In the genomic region with DNA sequence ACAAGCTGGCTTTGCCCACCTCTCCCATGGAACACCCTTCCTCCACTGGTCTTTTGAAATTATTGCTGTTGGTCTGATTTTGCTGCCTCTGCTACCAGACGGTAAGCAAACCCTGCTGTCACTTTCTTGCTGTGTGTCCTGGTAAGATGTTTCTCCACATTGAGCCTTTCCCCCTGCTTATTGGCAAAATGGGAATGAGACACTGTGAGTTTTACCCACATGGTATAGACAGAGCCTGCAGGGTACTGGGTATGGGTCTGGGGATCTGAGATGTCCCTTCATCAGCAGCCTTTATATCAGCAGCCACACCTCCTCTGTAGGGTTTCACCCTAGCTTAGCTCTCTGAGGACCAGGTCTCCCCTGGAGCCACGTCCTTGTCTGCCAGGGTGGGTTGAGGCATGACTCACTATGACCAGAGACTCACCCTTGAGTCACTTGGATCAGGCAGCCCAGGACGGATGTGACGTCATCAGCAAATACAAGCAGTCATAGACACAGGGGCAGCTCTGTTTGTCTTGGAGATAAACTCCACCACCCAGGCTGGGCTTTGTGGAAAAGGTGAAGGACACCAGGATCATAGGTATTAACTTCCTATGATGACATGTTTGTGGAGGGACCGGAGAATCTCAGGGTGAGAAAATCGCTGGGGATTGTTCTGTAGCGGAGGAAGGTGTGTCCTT, we compare ENCODE assay signal across 1 cellular context.
TF ChIP-seq lines count a peak whose summit lies in the region.

No MANE protein-coding gene starts in this region.

TF ChIP-seq in HepG2, 621 proteins besides CTCF, POLR2A, EP300 and RAD21 (continued from another document and continues in another):
- TF ChIP-seq BATF2 (CRISPR knock-in tag; IDR thresholded peaks at IDR 0.05) (no peak), TGIF2 (CRISPR knock-in tag; IDR thresholded peaks at IDR 0.05) (no peak), NR0B2 (CRISPR knock-in tag; IDR thresholded peaks at IDR 0.05) (no peak), ZNF275 (CRISPR knock-in tag; IDR thresholded peaks at IDR 0.05; ENCODE audit: borderline replicate concordance) (no peak), ZNF205 (CRISPR knock-in tag; IDR thresholded peaks at IDR 0.05) (peak; percentile 47; the same call in 1 of the 2 replicates), YEATS4 (CRISPR knock-in tag; IDR thresholded peaks at IDR 0.05; ENCODE audit: borderline replicate concordance) (peak; percentile 44; the same call in 1 of the 2 replicates), POLR2AphosphoS2 (IDR thresholded peaks at IDR 0.05; ENCODE audit: low read depth, low read length) (0 out of 2 replicates have a peak, but pooled peaks have one; percentile 36), KDM2A (CRISPR knock-in tag; IDR thresholded peaks at IDR 0.05; ENCODE audit: borderline replicate concordance, low read depth) (peak; percentile 58; the same call in 1 of the 2 replicates), ZSCAN20 (CRISPR knock-in tag; IDR thresholded peaks at IDR 0.05; ENCODE audit: borderline replicate concordance) (no peak), ZNF580 (CRISPR knock-in tag; IDR thresholded peaks at IDR 0.05; ENCODE audit: borderline replicate concordance, low read depth) (0 out of 2 replicates have a peak, but pooled peaks have one; percentile 23), ZNF597 (CRISPR knock-in tag; IDR thresholded peaks at IDR 0.05) (no peak), ZFP91 (CRISPR knock-in tag; IDR thresholded peaks at IDR 0.05; ENCODE audit: borderline replicate concordance) (peak; percentile 78), SIX4 (CRISPR knock-in tag; IDR thresholded peaks at IDR 0.05) (peak; percentile 78), SIX1 (CRISPR knock-in tag; IDR thresholded peaks at IDR 0.05; ENCODE audit: borderline replicate concordance) (peak; percentile 89; the same call in 1 of the 2 replicates), SMC3 (IDR thresholded peaks at IDR 0.05; ENCODE audit: low read length) (peak; percentile 0; the same call in 1 of the 2 replicates), CENPT (CRISPR knock-in tag; IDR thresholded peaks at IDR 0.05; ENCODE audit: low read depth) (no peak; the same call in 1 of the 2 replicates)
- TF ChIP-seq, protein P1, sequence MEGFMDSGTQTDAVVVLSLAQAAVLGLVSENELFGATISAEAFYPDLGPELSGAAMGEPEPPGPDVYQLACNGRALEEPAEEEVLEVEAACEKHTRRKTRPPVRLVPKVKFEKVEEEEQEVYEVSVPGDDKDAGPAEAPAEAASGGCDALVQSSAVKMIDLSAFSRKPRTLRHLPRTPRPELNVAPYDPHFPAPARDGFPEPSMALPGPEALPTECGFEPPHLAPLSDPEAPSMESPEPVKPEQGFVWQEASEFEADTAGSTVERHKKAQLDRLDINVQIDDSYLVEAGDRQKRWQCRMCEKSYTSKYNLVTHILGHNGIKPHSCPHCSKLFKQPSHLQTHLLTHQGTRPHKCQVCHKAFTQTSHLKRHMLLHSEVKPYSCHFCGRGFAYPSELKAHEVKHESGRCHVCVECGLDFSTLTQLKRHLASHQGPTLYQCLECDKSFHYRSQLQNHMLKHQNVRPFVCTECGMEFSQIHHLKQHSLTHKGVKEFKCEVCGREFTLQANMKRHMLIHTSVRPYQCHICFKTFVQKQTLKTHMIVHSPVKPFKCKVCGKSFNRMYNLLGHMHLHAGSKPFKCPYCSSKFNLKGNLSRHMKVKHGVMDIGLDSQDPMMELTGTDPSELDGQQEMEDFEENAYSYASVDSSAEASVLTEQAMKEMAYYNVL (CRISPR knock-in tag; IDR thresholded peaks at IDR 0.05; ENCODE audit: borderline replicate concordance): peak; percentile 89
- TF ChIP-seq, protein P2, sequence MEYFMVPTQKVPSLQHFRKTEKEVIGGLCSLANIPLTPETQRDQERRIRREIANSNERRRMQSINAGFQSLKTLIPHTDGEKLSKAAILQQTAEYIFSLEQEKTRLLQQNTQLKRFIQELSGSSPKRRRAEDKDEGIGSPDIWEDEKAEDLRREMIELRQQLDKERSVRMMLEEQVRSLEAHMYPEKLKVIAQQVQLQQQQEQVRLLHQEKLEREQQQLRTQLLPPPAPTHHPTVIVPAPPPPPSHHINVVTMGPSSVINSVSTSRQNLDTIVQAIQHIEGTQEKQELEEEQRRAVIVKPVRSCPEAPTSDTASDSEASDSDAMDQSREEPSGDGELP (IDR thresholded peaks at IDR 0.05; ENCODE audit: borderline replicate concordance, low read depth): peak; percentile 56; the same call in 1 of the 2 replicates
- TF ChIP-seq, protein P3, sequence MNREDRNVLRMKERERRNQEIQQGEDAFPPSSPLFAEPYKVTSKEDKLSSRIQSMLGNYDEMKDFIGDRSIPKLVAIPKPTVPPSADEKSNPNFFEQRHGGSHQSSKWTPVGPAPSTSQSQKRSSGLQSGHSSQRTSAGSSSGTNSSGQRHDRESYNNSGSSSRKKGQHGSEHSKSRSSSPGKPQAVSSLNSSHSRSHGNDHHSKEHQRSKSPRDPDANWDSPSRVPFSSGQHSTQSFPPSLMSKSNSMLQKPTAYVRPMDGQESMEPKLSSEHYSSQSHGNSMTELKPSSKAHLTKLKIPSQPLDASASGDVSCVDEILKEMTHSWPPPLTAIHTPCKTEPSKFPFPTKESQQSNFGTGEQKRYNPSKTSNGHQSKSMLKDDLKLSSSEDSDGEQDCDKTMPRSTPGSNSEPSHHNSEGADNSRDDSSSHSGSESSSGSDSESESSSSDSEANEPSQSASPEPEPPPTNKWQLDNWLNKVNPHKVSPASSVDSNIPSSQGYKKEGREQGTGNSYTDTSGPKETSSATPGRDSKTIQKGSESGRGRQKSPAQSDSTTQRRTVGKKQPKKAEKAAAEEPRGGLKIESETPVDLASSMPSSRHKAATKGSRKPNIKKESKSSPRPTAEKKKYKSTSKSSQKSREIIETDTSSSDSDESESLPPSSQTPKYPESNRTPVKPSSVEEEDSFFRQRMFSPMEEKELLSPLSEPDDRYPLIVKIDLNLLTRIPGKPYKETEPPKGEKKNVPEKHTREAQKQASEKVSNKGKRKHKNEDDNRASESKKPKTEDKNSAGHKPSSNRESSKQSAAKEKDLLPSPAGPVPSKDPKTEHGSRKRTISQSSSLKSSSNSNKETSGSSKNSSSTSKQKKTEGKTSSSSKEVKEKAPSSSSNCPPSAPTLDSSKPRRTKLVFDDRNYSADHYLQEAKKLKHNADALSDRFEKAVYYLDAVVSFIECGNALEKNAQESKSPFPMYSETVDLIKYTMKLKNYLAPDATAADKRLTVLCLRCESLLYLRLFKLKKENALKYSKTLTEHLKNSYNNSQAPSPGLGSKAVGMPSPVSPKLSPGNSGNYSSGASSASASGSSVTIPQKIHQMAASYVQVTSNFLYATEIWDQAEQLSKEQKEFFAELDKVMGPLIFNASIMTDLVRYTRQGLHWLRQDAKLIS (CRISPR knock-in tag; IDR thresholded peaks at IDR 0.05): no peak
- TF ChIP-seq, protein P4, sequence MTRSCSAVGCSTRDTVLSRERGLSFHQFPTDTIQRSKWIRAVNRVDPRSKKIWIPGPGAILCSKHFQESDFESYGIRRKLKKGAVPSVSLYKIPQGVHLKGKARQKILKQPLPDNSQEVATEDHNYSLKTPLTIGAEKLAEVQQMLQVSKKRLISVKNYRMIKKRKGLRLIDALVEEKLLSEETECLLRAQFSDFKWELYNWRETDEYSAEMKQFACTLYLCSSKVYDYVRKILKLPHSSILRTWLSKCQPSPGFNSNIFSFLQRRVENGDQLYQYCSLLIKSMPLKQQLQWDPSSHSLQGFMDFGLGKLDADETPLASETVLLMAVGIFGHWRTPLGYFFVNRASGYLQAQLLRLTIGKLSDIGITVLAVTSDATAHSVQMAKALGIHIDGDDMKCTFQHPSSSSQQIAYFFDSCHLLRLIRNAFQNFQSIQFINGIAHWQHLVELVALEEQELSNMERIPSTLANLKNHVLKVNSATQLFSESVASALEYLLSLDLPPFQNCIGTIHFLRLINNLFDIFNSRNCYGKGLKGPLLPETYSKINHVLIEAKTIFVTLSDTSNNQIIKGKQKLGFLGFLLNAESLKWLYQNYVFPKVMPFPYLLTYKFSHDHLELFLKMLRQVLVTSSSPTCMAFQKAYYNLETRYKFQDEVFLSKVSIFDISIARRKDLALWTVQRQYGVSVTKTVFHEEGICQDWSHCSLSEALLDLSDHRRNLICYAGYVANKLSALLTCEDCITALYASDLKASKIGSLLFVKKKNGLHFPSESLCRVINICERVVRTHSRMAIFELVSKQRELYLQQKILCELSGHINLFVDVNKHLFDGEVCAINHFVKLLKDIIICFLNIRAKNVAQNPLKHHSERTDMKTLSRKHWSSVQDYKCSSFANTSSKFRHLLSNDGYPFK (CRISPR knock-in tag; IDR thresholded peaks at IDR 0.05; ENCODE audit: borderline replicate concordance): no peak
